Comparison of ENCODE assay signal across 8 cellular contexts in genomic region chr4:117378942-117379341, GRCh38.
"Had no signal": no experiment of that assay in that cellular context is flagged by ENCODE, and none has a peak within 500 bp of the region (broad histone marks: within the 10 kb centered on the region; RNA-seq: fewer than 3 reads in every experiment).

No MANE protein-coding gene starts in this region.

- H3K4me3 ChIP-seq: GM23248, GM23338, HAP-1 had no signal

- ATAC-seq: GM23338 had no signal

- H3K36me3 ChIP-seq: HAP-1 had no signal

- H3K4me1 ChIP-seq: HAP-1 had no signal

- H2AFZ ChIP-seq: GM23248, GM23338 had no signal

- H3K4me2 ChIP-seq: GM23338 had no signal

- DNase-seq: GM23248, GOT3, H7, H9, HCEC 1CT, HFFc6 had no signal

- H3K27ac ChIP-seq: GM23248 had no signal

- H3K4me1 Mint-ChIP-seq: GM23338, H9 had no signal

- H3K27ac Mint-ChIP-seq: GM23338, H9, HFFc6 had no signal

- H3K9ac ChIP-seq: GM23248 had no signal

- H3K9me3 Mint-ChIP-seq: GM23338, H9 had no signal

- H3K4me3 Mint-ChIP-seq: GM23338, H9, HFFc6 had no signal

- H3K9me3 ChIP-seq: HAP-1 had no signal
